In genomic region chr11:56953907-56954306, GRCh38 we compare ENCODE assay signal across 1 cellular context. TPM values are rescaled to one million over a fixed set of nuclear protein-coding genes. Genes with fewer than 3 reads are reported as not detected.
"Had no signal": no experiment of that assay in that cellular context is flagged by ENCODE, and none has a peak within 500 bp of the region (broad histone marks: within the 10 kb centered on the region; RNA-seq: fewer than 3 reads in every experiment).

No MANE protein-coding gene starts in this region.

RNA-seq across cellular contexts. Expression of gene OR5AK2, which starts 34.8 kb away (rescaled TPM):
- polyA plus RNA-seq: GM12878 had no signal
